ENCODE assay signal across 16 cellular contexts in the genomic region with DNA sequence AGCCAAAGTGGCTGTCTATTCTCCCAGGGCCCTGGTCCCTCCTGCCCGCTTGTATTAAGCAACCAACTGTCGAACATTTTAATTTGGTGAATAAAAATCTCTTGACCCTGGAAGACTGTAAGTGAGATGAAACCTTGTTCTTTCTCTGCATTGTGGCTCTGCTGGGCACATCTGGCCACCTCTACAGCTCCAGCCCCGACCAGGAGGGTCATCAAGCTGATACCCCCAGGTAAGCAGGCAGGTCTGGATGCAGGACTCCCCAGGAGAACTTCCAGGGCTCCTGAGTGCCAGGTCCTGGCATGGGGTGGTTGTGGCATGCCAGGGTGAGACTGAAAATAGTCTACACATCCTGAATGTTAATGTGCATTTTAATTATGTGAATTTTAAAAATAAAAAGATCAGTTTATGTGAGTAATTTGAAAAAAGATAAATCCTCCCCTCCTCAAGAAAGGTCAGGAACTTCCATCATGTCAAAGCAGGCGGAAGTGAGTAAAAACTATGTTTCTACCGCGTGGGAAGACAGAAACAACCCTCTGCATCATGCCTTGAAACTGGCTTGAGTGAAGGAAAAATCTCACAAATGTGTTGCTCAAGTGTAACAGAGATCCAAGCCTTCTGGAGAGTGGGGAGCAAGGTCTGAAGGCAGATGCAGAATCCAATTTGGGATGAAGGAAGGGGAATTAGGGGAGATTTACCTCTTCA. TPM values are rescaled to one million over a fixed set of nuclear protein-coding genes. Genes with fewer than 3 reads are reported as not detected.
DNase-seq lines count a peak whose midpoint lies in the region; ATAC-seq lines count a peak whose summit lies in the region.
"Had no signal": no experiment of that assay in that cellular context is flagged by ENCODE, and none has a peak within 500 bp of the region (broad histone marks: within the 10 kb centered on the region; RNA-seq: fewer than 3 reads in every experiment).

No MANE protein-coding gene starts in this region.

- H3K27ac ChIP-seq in SK-N-MC, result no peak overlapping the region
- H3K27ac ChIP-seq in neuronal stem cell (replicated peaks; ENCODE audit: low read length), result no peak overlapping the region

- H3K27me3 Mint-ChIP-seq in activated T-cell treated with anti-CD3 and anti-CD28 coated beads, Interleukin-2, amount 50 U/mL, for 4 hours (ENCODE audit: low read depth), result peaks cover 13% of the 10 kb centered on the region
- H3K27me3 Mint-ChIP-seq in activated T-helper 2 cell treated with anti-CD3 and anti-CD28 coated beads, Interferon-gamma antibody, Interleukin-2, Interleukin-4, amounts not matched to agents 10 μg/mL and 5 μg/mL and 100 μg/mL, durations not matched to agents 14 hours and 24 hours and 36 hours (ENCODE audit: low read depth), result no peaks in the 10 kb centered on the region

- H3K27me3 ChIP-seq in neuronal stem cell (ENCODE audit: control insufficient read depth in 3 of 3, insufficient read depth in 3 of 3, low read depth in 1 of 3, low read length in 3 of 3), result peaks cover 0 to 6% (median 4%) of the 10 kb centered on the region in 3 experiments

- H3K36me3 ChIP-seq in SK-N-MC (ENCODE audit: insufficient read depth, low read length), result no peaks in the 10 kb centered on the region
- H3K36me3 ChIP-seq in neuronal stem cell (replicated peaks in 1 of 2; ENCODE audit: control insufficient read depth in 2 of 2, insufficient read depth in 2 of 2, low read length in 2 of 2), result peaks cover 0 to 3% of the 10 kb centered on the region in 2 donors
- H3K36me3 ChIP-seq: HAP-1 had no signal

- no peak overlapping the region for H3K4me3 ChIP-seq in SK-N-MC
- H3K4me3 ChIP-seq in neuronal stem cell (ENCODE audit: low read length in 2 of 2), result no peak overlapping the region
- H3K4me3 ChIP-seq: HAP-1 had no signal

- no peak overlapping the region for H3K4me2 ChIP-seq in neuronal stem cell (ENCODE audit: insufficient read depth, low read length, poor library complexity, severe bottlenecking)

- no peak overlapping the region for H2AK5ac ChIP-seq in neuronal stem cell (ENCODE audit: low read depth, low read length)

- no peak for DNase-seq in activated T-cell treated with anti-CD3 and anti-CD28 coated beads, Interleukin-2, amount 50 U/mL, for 4 hours
- no peak for DNase-seq in activated T-cell treated with anti-CD3 and anti-CD28 coated beads, Interleukin-2, amount 50 U/mL, for 48 hours
- DNase-seq in SK-N-MC (ENCODE audit: low read depth, low spot score), result no peak
- no peak for DNase-seq in activated T-helper 2 cell treated with anti-CD3 and anti-CD28 coated beads, Interferon-gamma antibody, Interleukin-2, Interleukin-4, amounts not matched to agents 10 μg/mL and 5 μg/mL and 100 μg/mL, durations not matched to agents 14 hours and 24 hours and 36 hours (ENCODE audit: low spot score)
- no peak for DNase-seq in neuronal stem cell (ENCODE audit: low spot score)
- DNase-seq in dermis blood vessel endothelial cell, result no peak
- DNase-seq: ACHN; CD4-positive, alpha-beta T cell; DMS79; KBM-7; NCI-H1048; NCI-H146; PC-3 had no signal

- no peaks in the 10 kb centered on the region for H3K9me3 ChIP-seq in SK-N-MC (ENCODE audit: low read depth, low read length)
- peaks cover 6 to 28% of the 10 kb centered on the region in 2 donors for H3K9me3 ChIP-seq in neuronal stem cell (replicated peaks in 1 of 2; ENCODE audit: control insufficient read depth in 2 of 2, insufficient read depth in 1 of 2, low read depth in 1 of 2, low read length in 2 of 2)
- H3K9me3 ChIP-seq: HAP-1 had no signal

- H2BK120ac ChIP-seq in neuronal stem cell (ENCODE audit: low read depth, low read length), result no peak overlapping the region

- peak overlapping the region; percentile 89 for H3K27ac Mint-ChIP-seq in activated T-helper 2 cell treated with anti-CD3 and anti-CD28 coated beads, Interferon-gamma antibody, Interleukin-2, Interleukin-4, amounts not matched to agents 10 μg/mL and 5 μg/mL and 100 μg/mL, durations not matched to agents 14 hours and 24 hours and 36 hours
- H3K27ac Mint-ChIP-seq: B cell; CD4-positive, alpha-beta T cell had no signal

- no peak overlapping the region for H2BK12ac ChIP-seq in neuronal stem cell (ENCODE audit: low read length)

- peak overlapping the region; percentile 20 for H3K9ac ChIP-seq in SK-N-MC (ENCODE audit: insufficient read length)
- H3K9ac ChIP-seq in neuronal stem cell (ENCODE audit: low read depth, low read length, poor library complexity), result no peak overlapping the region

- peaks cover 2% of the 10 kb centered on the region for H3K79me1 ChIP-seq in neuronal stem cell (ENCODE audit: low read depth, low read length)

- H3K4me1 ChIP-seq in neuronal stem cell (ENCODE audit: control insufficient read depth in 2 of 2, insufficient read depth in 1 of 2, low read depth in 1 of 2, low read length in 2 of 2), result peaks cover 4 to 5% of the 10 kb centered on the region in 2 donors
- H3K4me1 ChIP-seq: HAP-1 had no signal

- peaks cover 8% of the 10 kb centered on the region for H3K4me1 Mint-ChIP-seq in activated T-cell treated with anti-CD3 and anti-CD28 coated beads, Interleukin-2, amount 50 U/mL, for 4 hours (ENCODE audit: low read depth)
- H3K4me1 Mint-ChIP-seq in activated T-helper 2 cell treated with anti-CD3 and anti-CD28 coated beads, Interferon-gamma antibody, Interleukin-2, Interleukin-4, amounts not matched to agents 10 μg/mL and 5 μg/mL and 100 μg/mL, durations not matched to agents 14 hours and 24 hours and 36 hours (ENCODE audit: low read depth), result peaks cover 18% of the 10 kb centered on the region
- H3K4me1 Mint-ChIP-seq: B cell had no signal

- intact Hi-C loops in activated T-helper 2 cell treated with anti-CD3 and anti-CD28 coated beads, Interferon-gamma antibody, Interleukin-2, Interleukin-4, amounts not matched to agents 10 μg/mL and 5 μg/mL and 100 μg/mL, durations not matched to agents 14 hours and 24 hours and 36 hours (cut with micrococcal nuclease), result loop anchor here (2.0 kb wide), 1 partner anchor 26 kb away; no protein-coding TSS in a partner anchor

- ATAC-seq in activated T-cell treated with anti-CD3 and anti-CD28 coated beads, Interleukin-2, amount 50 U/mL, for 4 hours, result peak; percentile 43 to 65
- no peak for ATAC-seq in GM21717 (IDR thresholded peaks at IDR 0.05; ENCODE audit: unreplicated experiment)
- ATAC-seq: PC-3 had no signal

- no peaks in the 10 kb centered on the region for H3K9me3 Mint-ChIP-seq in activated T-cell treated with anti-CD3 and anti-CD28 coated beads, Interleukin-2, amount 50 U/mL, for 4 hours
- H3K9me3 Mint-ChIP-seq in activated T-helper 2 cell treated with anti-CD3 and anti-CD28 coated beads, Interferon-gamma antibody, Interleukin-2, Interleukin-4, amounts not matched to agents 10 μg/mL and 5 μg/mL and 100 μg/mL, durations not matched to agents 14 hours and 24 hours and 36 hours, result peaks cover 3% of the 10 kb centered on the region
- H3K9me3 Mint-ChIP-seq: CD4-positive, alpha-beta T cell had no signal

- H3K4me3 Mint-ChIP-seq in activated T-cell treated with anti-CD3 and anti-CD28 coated beads, Interleukin-2, amount 50 U/mL, for 4 hours, result no peak overlapping the region
- peak overlapping the region; percentile 62 for H3K4me3 Mint-ChIP-seq in activated T-helper 2 cell treated with anti-CD3 and anti-CD28 coated beads, Interferon-gamma antibody, Interleukin-2, Interleukin-4, amounts not matched to agents 10 μg/mL and 5 μg/mL and 100 μg/mL, durations not matched to agents 14 hours and 24 hours and 36 hours (ENCODE audit: low read depth)
- H3K4me3 Mint-ChIP-seq: B cell; CD4-positive, alpha-beta T cell had no signal

- no peak overlapping the region for H3K14ac ChIP-seq in neuronal stem cell (ENCODE audit: low read length)

- no peaks in the 10 kb centered on the region for H3K36me3 Mint-ChIP-seq in activated T-cell treated with anti-CD3 and anti-CD28 coated beads, Interleukin-2, amount 50 U/mL, for 4 hours (ENCODE audit: insufficient read depth)
- H3K36me3 Mint-ChIP-seq in activated T-helper 2 cell treated with anti-CD3 and anti-CD28 coated beads, Interferon-gamma antibody, Interleukin-2, Interleukin-4, amounts not matched to agents 10 μg/mL and 5 μg/mL and 100 μg/mL, durations not matched to agents 14 hours and 24 hours and 36 hours (ENCODE audit: low read depth), result no peaks in the 10 kb centered on the region

- H4K8ac ChIP-seq in neuronal stem cell (ENCODE audit: low read depth, low read length), result no peak overlapping the region

- H3K18ac ChIP-seq in neuronal stem cell (ENCODE audit: low read length), result peak overlapping the region; percentile 58

- H3K23ac ChIP-seq in neuronal stem cell (ENCODE audit: low read depth, low read length, poor library complexity), result no peak overlapping the region

- H2AFZ ChIP-seq in neuronal stem cell (ENCODE audit: low read length), result no peak overlapping the region

- H4K91ac ChIP-seq in neuronal stem cell (ENCODE audit: low read depth, low read length, poor library complexity), result no peak overlapping the region

- no peak overlapping the region for H2BK15ac ChIP-seq in neuronal stem cell (ENCODE audit: low read length)

- no peak overlapping the region for H3K4ac ChIP-seq in neuronal stem cell (ENCODE audit: low read length)

- no peak overlapping the region for H2BK5ac ChIP-seq in neuronal stem cell (ENCODE audit: low read length)

- no CpG with 5 or more reads among the region's 6 CpGs for WGBS in neuronal stem cell (ENCODE audit: extremely low coverage in 2 of 2, insufficient read length in 2 of 2, insufficient replicate concordance in 1 of 2), 2 donors

RNA-seq across cellular contexts. Expression of a gene that starts 14.9 kb away (rescaled TPM):
- total RNA-seq in activated T-cell treated with anti-CD3 and anti-CD28 coated beads, Interleukin-2, amount 50 U/mL, for 4 hours, result 1 to 10 TPM in 2 of 3 donors, under 1 TPM in 1; 0.58 to 2.3 (median 1.8) TPM
- 7.1 and 7.5 TPM in 2 replicates for total RNA-seq in activated T-helper 2 cell treated with anti-CD3 and anti-CD28 coated beads, Interferon-gamma antibody, Interleukin-2, Interleukin-4, amounts not matched to agents 10 μg/mL and 5 μg/mL and 100 μg/mL, durations not matched to agents 14 hours and 24 hours and 36 hours
- 11.1 TPM for polyA plus RNA-seq in neuronal stem cell (2013, experiment 1 of 2)
- polyA plus RNA-seq in neuronal stem cell (2013, experiment 2 of 2), result 11.3 TPM
- total RNA-seq in dermis blood vessel endothelial cell, result 1.0 and 3.6 TPM in 2 replicates
- total RNA-seq: B cell had no signal
